ENCODE assay signal across 21 cellular contexts in genomic region chr22:44928711-44929347, GRCh38.
"Had no signal": no experiment of that assay in that cellular context is flagged by ENCODE, and none has a peak within 500 bp of the region (broad histone marks: within the 10 kb centered on the region; RNA-seq: fewer than 3 reads in every experiment).

No MANE protein-coding gene starts in this region.

- H3K4me1 ChIP-seq: colonic mucosa, pancreas, transverse colon had no signal

- H3K27me3 ChIP-seq: brain microvascular endothelial cell, colonic mucosa, pancreas, transverse colon, vagina had no signal

- H3K4me3 ChIP-seq: colonic mucosa, pancreas, transverse colon, vagina had no signal

- H3K36me3 ChIP-seq: brain microvascular endothelial cell, colonic mucosa, pancreas, transverse colon, vagina had no signal

- ATAC-seq: activated CD4-positive, alpha-beta T cell treated with anti-CD3 and anti-CD28 coated beads for 36 hours; activated T-helper 17 cell treated with anti-CD3 and anti-CD28 coated beads, Interleukin-2, amount 50 U/mL, for 72 hours; left lobe of liver; pancreas; stimulated activated naive CD8-positive, alpha-beta T cell treated with anti-CD3 and anti-CD28 coated beads, Interleukin-15, Interleukin-2, amounts not matched to agents 100 U/mL and 50 U/mL, for 24 hours had no signal

- H3K9me3 ChIP-seq: colonic mucosa, pancreas, transverse colon, vagina had no signal

- DNase-seq: activated CD4-positive, alpha-beta T cell treated with anti-CD3 and anti-CD28 coated beads for 36 hours; activated CD4-positive, alpha-beta T cell treated with anti-CD3 and anti-CD28 coated beads, Interleukin-2, amount 50 U/mL, for 48 hours; activated naive CD4-positive, alpha-beta T cell treated with Interleukin-2 at 50 U/mL for 16 hours; activated naive CD8-positive, alpha-beta T cell treated with anti-CD3 and anti-CD28 coated beads, Interleukin-2, amount 10 ng/mL, durations not matched to agents 7 days and 5 days; amygdala; brain microvascular endothelial cell; central memory CD4-positive, alpha-beta T cell; colonic mucosa; endodermal cell; foreskin fibroblast; hippocampal formation; islet precursor cell; stimulated activated CD4-positive, alpha-beta T cell treated with anti-CD3 and anti-CD28 coated beads, Interleukin-2, amount 100 ng/mL, for 24 hours; stimulated activated naive CD8-positive, alpha-beta T cell treated with anti-CD3 and anti-CD28 coated beads, Interleukin-15, Interleukin-2, amounts not matched to agents 100 U/mL and 50 U/mL, for 24 hours; substantia nigra; transverse colon had no signal

- H3K27ac ChIP-seq: brain microvascular endothelial cell, colonic mucosa, epithelial cell of prostate, pancreas, transverse colon had no signal
